12 cellular contexts compared by ENCODE assay signal in genomic region chr15:37046876-37047614, GRCh38. TPM values are rescaled to one million over a fixed set of nuclear protein-coding genes. Genes with fewer than 3 reads are reported as not detected.
DNase-seq lines count a peak whose midpoint lies in the region; ATAC-seq and TF ChIP-seq lines count a peak whose summit lies in the region.
"Had no signal": no experiment of that assay in that cellular context is flagged by ENCODE, and none has a peak within 500 bp of the region (broad histone marks: within the 10 kb centered on the region; RNA-seq: fewer than 3 reads in every experiment).

No MANE protein-coding gene starts in this region.

- DNase-seq in AG20443 (ENCODE audit: low spot score): peak; percentile 33
- DNase-seq in PC-9: peak; percentile 10 to 54
- peak; percentile 19 for DNase-seq in fibroblast of peridontal ligament (ENCODE audit: extremely low read depth)
- DNase-seq in activated CD8-positive, alpha-beta memory T cell treated with anti-CD3 and anti-CD28 coated beads, Interleukin-2, amount 50 U/mL, for 4 hours: no peak
- DNase-seq in A172 (ENCODE audit: low spot score): no peak
- DNase-seq: BE2C, NCI-H187, thyroid gland had no signal

- H4K20me1 ChIP-seq in PC-9 (ENCODE audit: insufficient read depth): no peaks in the 10 kb centered on the region

- H3K9me3 ChIP-seq in PC-9 (ENCODE audit: insufficient read depth, low read depth) (no peaks in the 10 kb centered on the region), mesodermal cell (ENCODE audit: control insufficient read depth, low read length) (no peaks in the 10 kb centered on the region)
- H3K9me3 ChIP-seq: BE2C, thyroid gland had no signal

- ATAC-seq in GM19328 (IDR thresholded peaks at IDR 0.05; ENCODE audit: unreplicated experiment) (no peak), HG03139 (IDR thresholded peaks at IDR 0.05; ENCODE audit: unreplicated experiment) (no peak)
- ATAC-seq: Panc1 had no signal

- CTCF ChIA-PET in PC-9 (lab: Charles Lee): no interaction called here

- POLR2A ChIA-PET in PC-9 (lab: Charles Lee; ENCODE audit: unreplicated experiment): interaction anchor here (0.8 kb wide), 2 partner anchors 11 to 12 kb away, joined by 5 to 8 read pairs; no protein-coding TSS in a partner anchor

- H2AFZ ChIP-seq in PC-9: no peak overlapping the region

- H3K4me1 ChIP-seq in PC-9 (replicated peaks; ENCODE audit: insufficient read depth): peaks cover 7% of the 10 kb centered on the region; the same call in 1 of the 2 replicates
- peaks cover 22% of the 10 kb centered on the region for H3K4me1 ChIP-seq in mesodermal cell (ENCODE audit: control insufficient read depth, insufficient read depth, low read length, poor library complexity, severe bottlenecking)
- H3K4me1 ChIP-seq: BE2C, thyroid gland had no signal

- no peak overlapping the region for H3K4me3 ChIP-seq in PC-9
- H3K4me3 ChIP-seq in mesodermal cell (ENCODE audit: extremely low read depth, insufficient read depth, low read length, poor library complexity, severe bottlenecking): no peak overlapping the region
- H3K4me3 ChIP-seq: thyroid gland had no signal

- H3F3A ChIP-seq in PC-9 (ENCODE audit: insufficient read depth, low read depth): no peaks in the 10 kb centered on the region

- H3K36me3 ChIP-seq in PC-9 (ENCODE audit: low read depth) (0 out of 2 replicates have a peak, but pooled peaks cover 4% of the 10 kb centered on the region), mesodermal cell (ENCODE audit: control insufficient read depth, insufficient read depth, low read length) (peaks cover 28% of the 10 kb centered on the region)
- H3K36me3 ChIP-seq: thyroid gland had no signal

- no peaks in the 10 kb centered on the region for H3K27me3 ChIP-seq in PC-9 (ENCODE audit: insufficient read depth, low read depth)
- H3K27me3 ChIP-seq: BE2C, thyroid gland had no signal

- H3K79me2 ChIP-seq in PC-9 (ENCODE audit: low read depth): no peaks in the 10 kb centered on the region

- H3K4me2 ChIP-seq in PC-9: no peak overlapping the region

- no peak for TF ChIP-seq CTCF in PC-9 (conservative IDR thresholded peaks at IDR 0.05)

- intact Hi-C loops in PC-9 (cut with micrococcal nuclease; ENCODE audit: unreplicated experiment): loop anchor here (10.0 kb wide), 1 partner anchor 1352 kb away; no protein-coding TSS in a partner anchor

- H3K27ac ChIP-seq in PC-9: no peak overlapping the region
- peak overlapping the region; percentile 75 for H3K27ac ChIP-seq in mesodermal cell (ENCODE audit: low read depth, low read length, severe bottlenecking)
- H3K27ac ChIP-seq: thyroid gland had no signal

- no peaks in the 10 kb centered on the region for H3K9me2 ChIP-seq in PC-9 (ENCODE audit: insufficient read depth)

- BruUV-seq in PC-9 (replicated peaks; lab: Mats Ljungman, UMichigan): no TSS peak

RNA-seq across cellular contexts. Expression of gene MEIS2, which starts 53.3 kb away (rescaled TPM):
- total RNA-seq in PC-9 (2021): 25.0 and 29.1 TPM in 2 replicates
- polyA plus RNA-seq in mesodermal cell (2013, experiment 1 of 2): 69.6 TPM
- 70.7 TPM for polyA plus RNA-seq in mesodermal cell (2013, experiment 2 of 2)
- 98.3 and 106 TPM in 2 replicates for total RNA-seq in A172 (2014; rRNA removed; shearing (Covaris generic))

Comparison
In these comparisons a context has a peak if more than half of its experiments do, and no peak if none do; other contexts are left out.
1. DNase-seq: peak in AG20443 (single experiment), PC-9 (2 of 2) and fibroblast of peridontal ligament (single experiment); none in activated CD8-positive, alpha-beta memory T cell treated with anti-CD3 and anti-CD28 coated beads, Interleukin-2, amount 50 U/mL, for 4 hours (single experiment) and A172 (single experiment).